11 cellular contexts compared by ENCODE assay signal in the genomic region with DNA sequence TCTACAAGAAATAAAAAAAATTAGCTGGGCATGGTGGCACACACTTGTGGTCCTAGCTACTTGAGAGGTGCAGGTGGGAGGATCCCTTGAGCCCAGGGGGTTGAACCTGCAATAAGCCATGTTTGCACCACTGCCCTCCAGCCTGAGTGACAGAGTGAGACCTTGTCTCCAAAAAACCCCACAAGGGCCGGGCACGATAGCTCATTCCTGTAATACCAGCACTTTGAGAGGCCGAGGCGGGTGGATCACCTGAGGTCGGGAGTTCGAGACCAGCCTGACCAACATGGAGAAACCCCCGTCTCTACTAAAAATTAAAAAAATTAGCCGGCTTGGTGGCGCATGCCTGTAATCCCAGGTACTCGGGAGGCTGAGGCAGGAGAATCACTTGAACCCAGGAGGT. TPM values are rescaled to one million over a fixed set of nuclear protein-coding genes. Genes with fewer than 3 reads are reported as not detected.
DNase-seq lines count a peak whose midpoint lies in the region; ATAC-seq, FAIRE-seq and TF ChIP-seq lines count a peak whose summit lies in the region.
"Not testable (repeated sequence)": the region's sequence is repeated elsewhere in the genome, so short reads cannot be mapped to it uniquely, and the experiment has no call there.
"Had no signal": no experiment of that assay in that cellular context is flagged by ENCODE, and none has a peak within 500 bp of the region (broad histone marks: within the 10 kb centered on the region; RNA-seq: fewer than 3 reads in every experiment).

No MANE protein-coding gene starts in this region.

- not testable (repeated sequence) for H4K20me1 ChIP-seq in HepG2 (ENCODE audit: insufficient read depth, low read length)

- TF ChIP-seq CTCF in HepG2 (CRISPR knock-in tag; IDR thresholded peaks at IDR 0.05); neutrophil (IDR thresholded peaks at IDR 0.05); type B pancreatic cell (conservative IDR thresholded peaks at IDR 0.05): not testable (repeated sequence)

- H3K27ac Mint-ChIP-seq in T-helper 17 cell, result peak overlapping the region; percentile 57
- H3K27ac Mint-ChIP-seq in activated CD4-positive, alpha-beta memory T cell treated with anti-CD3 and anti-CD28 coated beads, Interleukin-2, amount 10 ng/mL, durations not matched to agents 7 days and 5 days; type B pancreatic cell: not testable (repeated sequence)
- H3K27ac Mint-ChIP-seq in activated naive CD8-positive, alpha-beta T cell treated with anti-CD3 and anti-CD28 coated beads, Interleukin-2, amount 10 ng/mL, durations not matched to agents 7 days and 5 days, result peak overlapping the region; percentile 91

- intact Hi-C loops in HepG2 (cut with micrococcal nuclease; ENCODE audit: unreplicated experiment), result not testable (repeated sequence)

- H3K9me3 ChIP-seq in T-helper 17 cell (ENCODE audit: control insufficient read depth, low read length, poor library complexity, severe bottlenecking); HepG2 (ENCODE audit: low read length); neutrophil: not testable (repeated sequence)

- TF ChIP-seq RAD21 in HepG2 (CRISPR knock-in tag; IDR thresholded peaks at IDR 0.05), result not testable (repeated sequence)

- in situ Hi-C loops in HepG2 (cut with HindIII; ENCODE audit: extremely low pct_ligation_motif_present, low pct_unique_long_range_greater_than_20kb), result not testable (repeated sequence)

- peak overlapping the region; percentile 99 for H3K4me2 ChIP-seq in HepG2 (ENCODE audit: low read depth, low read length)

- H3K4me1 Mint-ChIP-seq in T-helper 17 cell; type B pancreatic cell (ENCODE audit: unreplicated experiment): not testable (repeated sequence)
- H3K4me1 Mint-ChIP-seq in activated CD4-positive, alpha-beta memory T cell treated with anti-CD3 and anti-CD28 coated beads, Interleukin-2, amount 10 ng/mL, durations not matched to agents 7 days and 5 days, result peaks cover 39% of the 10 kb centered on the region
- H3K4me1 Mint-ChIP-seq in activated naive CD8-positive, alpha-beta T cell treated with anti-CD3 and anti-CD28 coated beads, Interleukin-2, amount 10 ng/mL, durations not matched to agents 7 days and 5 days, result peaks cover 27% of the 10 kb centered on the region

- 87% methylated on average over 10 of the region's 10 CpGs for WGBS in HepG2 (ENCODE audit: low lambda C conversion rate)

- peak overlapping the region in 1 of 3 experiments; percentile 50; a peak in 2 of 6 replicates for H3K4me3 ChIP-seq in HepG2 (replicated peaks in 1 of 3; ENCODE audit: insufficient read depth in 1 of 3, low read depth in 2 of 3, low read length in 3 of 3)
- not testable (repeated sequence) for H3K4me3 ChIP-seq in neutrophil (ENCODE audit: low read depth in 1 of 2, low read length in 1 of 2)

- H3K4me1 ChIP-seq in HepG2 (ENCODE audit: insufficient read depth, low read length) (peaks cover 61% of the 10 kb centered on the region), neutrophil (ENCODE audit: control insufficient read depth in 1 of 2, insufficient read depth in 1 of 2, low read depth in 1 of 2, low read length in 1 of 2) (peaks cover 38% of the 10 kb centered on the region in 2 experiments)

- POLR2A ChIA-PET in activated CD4-positive, alpha-beta memory T cell treated with anti-CD3 and anti-CD28 coated beads, Interleukin-2, amount 10 ng/mL, durations not matched to agents 7 days and 5 days (lab: Charles Lee), result interaction anchor here (3.4 kb wide), 1 partner anchor 68 kb away, joined by 26 read pairs; the partner anchor contains the start of gene NAGK
- POLR2A ChIA-PET in activated naive CD8-positive, alpha-beta T cell treated with anti-CD3 and anti-CD28 coated beads, Interleukin-2, amount 10 ng/mL, durations not matched to agents 7 days and 5 days (lab: Charles Lee), result not testable (repeated sequence)
- POLR2A ChIA-PET in HepG2 (lab: Yijun Ruan, JAX), result interaction anchor here (0.8 kb wide), 1 partner anchor 68 kb away, joined by 4 read pairs; no protein-coding TSS in a partner anchor

- TF ChIP-seq EP300 in HepG2 (IDR thresholded peaks at IDR 0.05; ENCODE audit: low read depth in 2 of 2, low read length in 2 of 2); HepG2 (CRISPR knock-in tag; IDR thresholded peaks at IDR 0.05; ENCODE audit: borderline replicate concordance): not testable (repeated sequence)

- H3K27ac ChIP-seq in HepG2 (ENCODE audit: extremely low read length, insufficient read depth, low read length), result not testable (repeated sequence)
- peak overlapping the region; percentile 55 for H3K27ac ChIP-seq in neutrophil

- H3K9ac ChIP-seq in HepG2 (ENCODE audit: insufficient read depth, low read depth, low read length), result not testable (repeated sequence)

- not testable (repeated sequence) for H3K27me3 ChIP-seq in HepG2 (ENCODE audit: control insufficient read depth in 1 of 2, insufficient read depth in 2 of 2, low read length in 2 of 2); neutrophil

- H2AFZ ChIP-seq in HepG2 (ENCODE audit: low read length), result peak overlapping the region; percentile 96

- not testable (repeated sequence) for TF ChIP-seq POLR2A in HepG2 (IDR thresholded peaks at IDR 0.05; ENCODE audit: insufficient read depth in 1 of 2, low read depth in 2 of 2, low read length in 2 of 2)

- H3K36me3 ChIP-seq in HepG2 (replicated peaks in 1 of 2; ENCODE audit: control insufficient read depth in 1 of 2, insufficient read depth in 2 of 2, low read length in 2 of 2); neutrophil: not testable (repeated sequence)

- H3K36me3 Mint-ChIP-seq in T-helper 17 cell (ENCODE audit: low read depth); activated CD4-positive, alpha-beta memory T cell treated with anti-CD3 and anti-CD28 coated beads, Interleukin-2, amount 10 ng/mL, durations not matched to agents 7 days and 5 days (ENCODE audit: low read depth); activated naive CD8-positive, alpha-beta T cell treated with anti-CD3 and anti-CD28 coated beads, Interleukin-2, amount 10 ng/mL, durations not matched to agents 7 days and 5 days; type B pancreatic cell: not testable (repeated sequence)

- not testable (repeated sequence) for ATAC-seq in T-helper 17 cell; activated naive CD8-positive, alpha-beta T cell treated with anti-CD3 and anti-CD28 coated beads, Interleukin-2, amount 10 ng/mL, durations not matched to agents 7 days and 5 days (ENCODE audit: low read depth); HepG2

- not testable (repeated sequence) for FAIRE-seq in HepG2 (lab: Jason Lieb, UNC)

- peak overlapping the region; percentile 45 for H3K4me3 Mint-ChIP-seq in T-helper 17 cell
- H3K4me3 Mint-ChIP-seq in activated CD4-positive, alpha-beta memory T cell treated with anti-CD3 and anti-CD28 coated beads, Interleukin-2, amount 10 ng/mL, durations not matched to agents 7 days and 5 days; type B pancreatic cell: not testable (repeated sequence)
- peak overlapping the region; percentile 63 for H3K4me3 Mint-ChIP-seq in activated naive CD8-positive, alpha-beta T cell treated with anti-CD3 and anti-CD28 coated beads, Interleukin-2, amount 10 ng/mL, durations not matched to agents 7 days and 5 days

- H3K79me2 ChIP-seq in HepG2 (ENCODE audit: insufficient read depth, low read length), result not testable (repeated sequence)

- BruUV-seq in HepG2 (replicated peaks; lab: Mats Ljungman, UMichigan), result not testable (repeated sequence)

- peak; percentile 0 for DNase-seq in ELF-1 (ENCODE audit: low read depth, low spot score)
- not testable (repeated sequence) for DNase-seq in T-helper 17 cell; HepG2 (ENCODE audit: low spot score)
- peak; percentile 15 for DNase-seq in activated CD4-positive, alpha-beta memory T cell treated with anti-CD3 and anti-CD28 coated beads, Interleukin-2, amount 10 ng/mL, durations not matched to agents 7 days and 5 days
- peak; percentile 48 for DNase-seq in activated CD8-positive, alpha-beta memory T cell treated with anti-CD3 and anti-CD28 coated beads, Interleukin-2, amount 50 U/mL, for 48 hours
- DNase-seq in activated naive CD8-positive, alpha-beta T cell treated with anti-CD3 and anti-CD28 coated beads, Interleukin-2, amount 10 ng/mL, durations not matched to agents 7 days and 5 days, result peak; percentile 25
- peak; percentile 31 for DNase-seq in type B pancreatic cell (ENCODE audit: extremely low spot score, unreplicated experiment)

- CTCF ChIA-PET in activated CD4-positive, alpha-beta memory T cell treated with anti-CD3 and anti-CD28 coated beads, Interleukin-2, amount 10 ng/mL, durations not matched to agents 7 days and 5 days (lab: Charles Lee), result interaction anchor here (0.6 to 3.0 kb wide), 2 partner anchors 15 to 34 kb away, joined by 5 to 26 read pairs; no protein-coding TSS in a partner anchor
- CTCF ChIA-PET in HepG2 (lab: Yijun Ruan, JAX; ENCODE audit: low intra/inter-chr PET ratio, low total read pairs), result not testable (repeated sequence)

- H3K27me3 Mint-ChIP-seq in T-helper 17 cell; activated CD4-positive, alpha-beta memory T cell treated with anti-CD3 and anti-CD28 coated beads, Interleukin-2, amount 10 ng/mL, durations not matched to agents 7 days and 5 days; activated naive CD8-positive, alpha-beta T cell treated with anti-CD3 and anti-CD28 coated beads, Interleukin-2, amount 10 ng/mL, durations not matched to agents 7 days and 5 days: not testable (repeated sequence)
- H3K27me3 Mint-ChIP-seq in type B pancreatic cell, result peaks cover 20% of the 10 kb centered on the region

- not testable (repeated sequence) for H3K9me3 Mint-ChIP-seq in activated CD4-positive, alpha-beta memory T cell treated with anti-CD3 and anti-CD28 coated beads, Interleukin-2, amount 10 ng/mL, durations not matched to agents 7 days and 5 days; activated naive CD8-positive, alpha-beta T cell treated with anti-CD3 and anti-CD28 coated beads, Interleukin-2, amount 10 ng/mL, durations not matched to agents 7 days and 5 days; type B pancreatic cell

RNA-seq across cellular contexts. Expression of gene TEX261, which starts 5.3 kb away (rescaled TPM):
- 10 to 100 TPM; 30.0 to 31.3 TPM for total RNA-seq in T-helper 17 cell
- total RNA-seq in activated CD4-positive, alpha-beta memory T cell treated with anti-CD3 and anti-CD28 coated beads, Interleukin-2, amount 10 ng/mL, durations not matched to agents 7 days and 5 days, result 10 to 100 TPM; 34.8 to 35.8 TPM
- 10 to 100 TPM; 51.7 to 55.5 TPM for total RNA-seq in activated naive CD8-positive, alpha-beta T cell treated with anti-CD3 and anti-CD28 coated beads, Interleukin-2, amount 10 ng/mL, durations not matched to agents 7 days and 5 days
- total RNA-seq in HepG2 (2016; rRNA removed; fragmentation: Illumina TruSeq; extraction: Trizol), result 36.0 and 43.8 TPM in 2 replicates
- 13.1 and 17.4 TPM in 2 replicates for total RNA-seq in HepG2 (2016; cell fraction: cytosol; rRNA removed; fragmentation: Illumina TruSeq; extraction: Trizol; ENCODE audit: low read depth)
- total RNA-seq in HepG2 (2016; cell fraction: insoluble cytoplasmic fraction; rRNA removed; fragmentation: Illumina TruSeq; extraction: Trizol), result 32.9 and 42.2 TPM in 2 replicates
- 49.5 and 51.8 TPM in 2 replicates for total RNA-seq in HepG2 (2016; cell fraction: membrane; rRNA removed; fragmentation: Illumina TruSeq; extraction: Trizol)
- total RNA-seq in HepG2 (2016; cell fraction: nucleus; rRNA removed; fragmentation: Illumina TruSeq; extraction: Trizol), result 41.0 and 45.3 TPM in 2 replicates
- 68.7 and 78.7 TPM in 2 replicates for polyA plus RNA-seq in HepG2 (2011; rRNA removed)
- 67.6 and 76.6 TPM in 2 replicates for polyA plus RNA-seq in HepG2 (2011; cell fraction: cytosol; rRNA removed)
- 59.4 and 73.5 TPM in 2 replicates for polyA plus RNA-seq in HepG2 (2011; cell fraction: nucleus; rRNA removed)
- polyA plus RNA-seq in HepG2 (2012), result 40.8 and 51.3 TPM in 2 replicates
- 25.7 and 32.7 TPM in 2 replicates for polyA plus RNA-seq in HepG2 (2016; cell fraction: cytosol; fragmentation: Illumina TruSeq; extraction: Trizol; ENCODE audit: low read depth)
- polyA plus RNA-seq in HepG2 (2016; cell fraction: insoluble cytoplasmic fraction; fragmentation: Illumina TruSeq; extraction: Trizol; ENCODE audit: low read depth), result 52.6 and 59.2 TPM in 2 replicates
- polyA plus RNA-seq in HepG2 (2016; cell fraction: membrane; fragmentation: Illumina TruSeq; extraction: Trizol; ENCODE audit: low read depth), result 72.7 and 76.3 TPM in 2 replicates
- 82.4 and 86.0 TPM in 2 replicates for polyA plus RNA-seq in HepG2 (2016; cell fraction: nucleus; fragmentation: Illumina TruSeq; extraction: Trizol; ENCODE audit: insufficient read depth, low read depth)
- 90.8 and 137 TPM in 2 replicates for polyA minus RNA-seq in HepG2 (2011; rRNA and poly(A)+ RNA removed; ENCODE audit: low replicate concordance)
- polyA minus RNA-seq in HepG2 (2011; cell fraction: cytosol; rRNA and poly(A)+ RNA removed), result 27.5 and 29.3 TPM in 2 replicates
- polyA minus RNA-seq in HepG2 (2011; cell fraction: nucleus; rRNA and poly(A)+ RNA removed), result 23.2 and 28.1 TPM in 2 replicates
- 46.1 and 50.0 TPM in 2 replicates for total RNA-seq in type B pancreatic cell (ENCODE audit: low replicate concordance)

RNA-seq across cellular contexts. Expression of gene ANKRD53, which starts 21.5 kb away (rescaled TPM):
- total RNA-seq in T-helper 17 cell (under 1 TPM; 0.34 to 0.80 TPM), HepG2 (2016; rRNA removed; fragmentation: Illumina TruSeq; extraction: Trizol) (not detected in 2 replicates), type B pancreatic cell (ENCODE audit: low replicate concordance) (0.55 and 0.72 TPM in 2 replicates)
- total RNA-seq in activated CD4-positive, alpha-beta memory T cell treated with anti-CD3 and anti-CD28 coated beads, Interleukin-2, amount 10 ng/mL, durations not matched to agents 7 days and 5 days, result not detected
- total RNA-seq in activated naive CD8-positive, alpha-beta T cell treated with anti-CD3 and anti-CD28 coated beads, Interleukin-2, amount 10 ng/mL, durations not matched to agents 7 days and 5 days, result under 1 TPM; 0.28 to 0.33 TPM
- not detected in 2 replicates for total RNA-seq in HepG2 (2016; cell fraction: cytosol; rRNA removed; fragmentation: Illumina TruSeq; extraction: Trizol; ENCODE audit: low read depth)
- total RNA-seq in HepG2 (2016; cell fraction: insoluble cytoplasmic fraction; rRNA removed; fragmentation: Illumina TruSeq; extraction: Trizol), result 0.09 TPM in 1 of 2 replicates, not detected in the other
- total RNA-seq in HepG2 (2016; cell fraction: membrane; rRNA removed; fragmentation: Illumina TruSeq; extraction: Trizol), result not detected in 2 replicates
- total RNA-seq in HepG2 (2016; cell fraction: nucleus; rRNA removed; fragmentation: Illumina TruSeq; extraction: Trizol), result 0.66 TPM in 1 of 2 replicates, not detected in the other
- 0.12 and 0.15 TPM in 2 replicates for polyA plus RNA-seq in HepG2 (2011; rRNA removed)
- polyA plus RNA-seq in HepG2 (2011; cell fraction: cytosol; rRNA removed), result 0.25 TPM in 1 of 2 replicates, not detected in the other
- polyA plus RNA-seq in HepG2 (2011; cell fraction: nucleus; rRNA removed), result 0.14 and 0.62 TPM in 2 replicates
- 0.08 TPM in 1 of 2 replicates, not detected in the other for polyA plus RNA-seq in HepG2 (2012)
- 0.08 and 0.27 TPM in 2 replicates for polyA plus RNA-seq in HepG2 (2016; cell fraction: cytosol; fragmentation: Illumina TruSeq; extraction: Trizol; ENCODE audit: low read depth)
- polyA plus RNA-seq in HepG2 (2016; cell fraction: insoluble cytoplasmic fraction; fragmentation: Illumina TruSeq; extraction: Trizol; ENCODE audit: low read depth), result not detected in 2 replicates
- 0.20 and 0.53 TPM in 2 replicates for polyA plus RNA-seq in HepG2 (2016; cell fraction: membrane; fragmentation: Illumina TruSeq; extraction: Trizol; ENCODE audit: low read depth)
- 0.42 and 0.69 TPM in 2 replicates for polyA plus RNA-seq in HepG2 (2016; cell fraction: nucleus; fragmentation: Illumina TruSeq; extraction: Trizol; ENCODE audit: insufficient read depth, low read depth)
- not detected in 2 replicates for polyA minus RNA-seq in HepG2 (2011; rRNA and poly(A)+ RNA removed; ENCODE audit: low replicate concordance)
- polyA minus RNA-seq in HepG2 (2011; cell fraction: cytosol; rRNA and poly(A)+ RNA removed), result not detected in 2 replicates
- polyA minus RNA-seq in HepG2 (2011; cell fraction: nucleus; rRNA and poly(A)+ RNA removed), result not detected in 2 replicates
- total RNA-seq: Calu3, GM12878, H7 had no signal
